In genomic region chr6:128067446-128068109, GRCh38 we compare ENCODE assay signal across 22 cellular contexts.
DNase-seq lines count a peak whose midpoint lies in the region; ATAC-seq, FAIRE-seq and TF ChIP-seq lines count a peak whose summit lies in the region.
"Had no signal": no experiment of that assay in that cellular context is flagged by ENCODE, and none has a peak within 500 bp of the region (broad histone marks: within the 10 kb centered on the region; RNA-seq: fewer than 3 reads in every experiment).

No MANE protein-coding gene starts in this region.

- H3K27ac Mint-ChIP-seq in astrocyte (ENCODE audit: unreplicated experiment): peak overlapping the region; percentile 58
- H3K27ac Mint-ChIP-seq: activated CD8-positive, alpha-beta T cell treated with anti-CD3 and anti-CD28 coated beads for 36 hours; activated naive CD4-positive, alpha-beta T cell treated with anti-CD3 and anti-CD28 coated beads for 36 hours; naive thymus-derived CD4-positive, alpha-beta T cell; stimulated activated memory B cell treated with anti-CD40 and anti-IgM and Interleukin-4, amounts not matched to agents 10 μg/mL and 1 μg/mL and 100 μg/mL, for 72 hours had no signal

- H3K4me1 ChIP-seq in HUES64 (ENCODE audit: insufficient read depth, low read length): peaks cover 25% of the 10 kb centered on the region
- H3K4me1 ChIP-seq in astrocyte (ENCODE audit: insufficient read depth, low read length): peaks cover 14% of the 10 kb centered on the region
- peaks cover 0 to 33% (median 1%) of the 10 kb centered on the region in 12 donors for H3K4me1 ChIP-seq in heart left ventricle
- peaks cover 0 to 4% of the 10 kb centered on the region in 2 experiments for H3K4me1 ChIP-seq in trophoblast cell (ENCODE audit: control insufficient read depth in 1 of 2, insufficient read depth in 2 of 2, low read length in 2 of 2)
- no peaks in the 10 kb centered on the region for H3K4me1 ChIP-seq in esophagus muscularis mucosa
- H3K4me1 ChIP-seq: adrenal gland had no signal

- FAIRE-seq in astrocyte (lab: Jason Lieb, UNC): peak; percentile 26

- H3K27ac ChIP-seq in HUES64 (ENCODE audit: low read depth, low read length): peak overlapping the region; percentile 2; the same call in 1 of the 2 replicates
- no peak overlapping the region for H3K27ac ChIP-seq in astrocyte (ENCODE audit: low read depth, low read length)
- peak overlapping the region in 7 of 12 donors; percentile 1 to 46 (median 38) for H3K27ac ChIP-seq in heart left ventricle
- H3K27ac ChIP-seq in trophoblast cell (ENCODE audit: low read depth, low read length): no peak overlapping the region
- no peak overlapping the region for H3K27ac ChIP-seq in esophagus muscularis mucosa (replicated peaks in 1 of 4)
- H3K27ac ChIP-seq: adrenal gland, brain microvascular endothelial cell, KMS-11, lower lobe of right lung, PC-9 had no signal

- H4K12ac ChIP-seq in trophoblast cell (ENCODE audit: low read depth, low read length): no peak overlapping the region

- no peak for TF ChIP-seq EP300 in esophagus muscularis mucosa (IDR thresholded peaks at IDR 0.05)

- no peak for DNase-seq in astrocyte (ENCODE audit: low read depth)
- peak in 1 of 5 donors; percentile 23 for DNase-seq in heart left ventricle
- no peak for DNase-seq in trophoblast cell
- no peak for DNase-seq in esophagus muscularis mucosa (ENCODE audit: extremely low spot score)
- no peak for DNase-seq in NCI-H524 treated with DMSO at 0.1 percent for 48 hours (lab: John Stamatoyannopoulos, UW)
- DNase-seq in H4 (ENCODE audit: low spot score): no peak
- DNase-seq: activated CD8-positive, alpha-beta T cell treated with anti-CD3 and anti-CD28 coated beads for 36 hours; activated naive CD4-positive, alpha-beta T cell treated with anti-CD3 and anti-CD28 coated beads for 36 hours; adrenal gland; brain microvascular endothelial cell; islet precursor cell; lower lobe of right lung; MG63; naive thymus-derived CD4-positive, alpha-beta T cell; occipital lobe; PC-9; T-helper 2 cell had no signal

- no peak overlapping the region for H2AK5ac ChIP-seq in trophoblast cell (ENCODE audit: low read length)

- no peak overlapping the region for H3K4me3 ChIP-seq in HUES64 (ENCODE audit: low read length)
- no peak overlapping the region for H3K4me3 ChIP-seq in astrocyte (ENCODE audit: insufficient read depth, low read depth, low read length)
- H3K4me3 ChIP-seq in heart left ventricle: peak overlapping the region in 1 of 12 donors; percentile 5
- H3K4me3 ChIP-seq in trophoblast cell (ENCODE audit: low read depth, low read length): no peak overlapping the region
- no peak overlapping the region for H3K4me3 ChIP-seq in esophagus muscularis mucosa
- H3K4me3 ChIP-seq: adrenal gland, lower lobe of right lung, MG63, PC-9 had no signal

- H2BK12ac ChIP-seq in trophoblast cell (ENCODE audit: low read length): no peak overlapping the region

- no peaks in the 10 kb centered on the region for H3K79me1 ChIP-seq in trophoblast cell (ENCODE audit: low read length)

- H3K27me3 ChIP-seq in HUES64 (ENCODE audit: insufficient read depth, low read length) (no peaks in the 10 kb centered on the region), astrocyte (ENCODE audit: insufficient read depth, low read length) (no peaks in the 10 kb centered on the region), heart left ventricle (no peaks in the 10 kb centered on the region), trophoblast cell (ENCODE audit: insufficient read depth, low read length) (no peaks in the 10 kb centered on the region), esophagus muscularis mucosa (no peaks in the 10 kb centered on the region)
- H3K27me3 ChIP-seq: adrenal gland, brain microvascular endothelial cell, MG63 had no signal

- no peaks in the 10 kb centered on the region for H3K79me2 ChIP-seq in astrocyte (ENCODE audit: insufficient read depth, low read length)
- no peaks in the 10 kb centered on the region for H3K79me2 ChIP-seq in trophoblast cell (ENCODE audit: control insufficient read depth, insufficient read depth, low read length, poor library complexity)

- no peak for TF ChIP-seq CTCF in astrocyte (IDR thresholded peaks at IDR 0.05; ENCODE audit: insufficient read depth, low read depth, low read length)
- no peak for TF ChIP-seq CTCF in heart left ventricle (IDR thresholded peaks at IDR 0.05)
- no peak for TF ChIP-seq CTCF in esophagus muscularis mucosa (IDR thresholded peaks at IDR 0.05)

- ATAC-seq in heart left ventricle: peak in 1 of 4 donors; percentile 12
- no peak for ATAC-seq in GM19351 (IDR thresholded peaks at IDR 0.05; ENCODE audit: unreplicated experiment)
- ATAC-seq: activated CD8-positive, alpha-beta T cell treated with anti-CD3 and anti-CD28 coated beads for 36 hours; naive thymus-derived CD4-positive, alpha-beta T cell; SK-N-SH treated with all-trans-retinoic acid at 6 μM for 48 hours; stimulated activated memory B cell treated with anti-CD40 and anti-IgM and Interleukin-4, amounts not matched to agents 10 μg/mL and 1 μg/mL and 100 μg/mL, for 72 hours had no signal

- WGBS in HUES64: 94% methylated on average over 11 of the region's 11 CpGs
- WGBS in heart left ventricle, 4 donors: 77 to 82% (median 79%) methylated on average over 11 of the region's 11 CpGs
- WGBS in trophoblast cell (ENCODE audit: extremely low coverage, insufficient coverage, insufficient read length): no CpG with 5 or more reads among the region's 11 CpGs
- WGBS in esophagus muscularis mucosa: 87% methylated on average over 11 of the region's 11 CpGs

- H2BK5ac ChIP-seq in trophoblast cell (ENCODE audit: low read depth, low read length, poor library complexity): no peak overlapping the region

- H3K9me3 ChIP-seq in HUES64 (ENCODE audit: insufficient read depth, low read depth, low read length): no peaks in the 10 kb centered on the region
- H3K9me3 ChIP-seq in astrocyte (ENCODE audit: insufficient read depth, low read depth, low read length): no peaks in the 10 kb centered on the region
- H3K9me3 ChIP-seq in heart left ventricle: no peaks in the 10 kb centered on the region
- no peaks in the 10 kb centered on the region for H3K9me3 ChIP-seq in trophoblast cell (ENCODE audit: insufficient read depth, low read depth, low read length)
- H3K9me3 ChIP-seq in esophagus muscularis mucosa: no peaks in the 10 kb centered on the region
- H3K9me3 ChIP-seq: adrenal gland, lower lobe of right lung, MG63 had no signal

- no peak overlapping the region for H3K4me3 Mint-ChIP-seq in astrocyte (ENCODE audit: unreplicated experiment)
- H3K4me3 Mint-ChIP-seq: activated CD8-positive, alpha-beta T cell treated with anti-CD3 and anti-CD28 coated beads for 36 hours; activated naive CD4-positive, alpha-beta T cell treated with anti-CD3 and anti-CD28 coated beads for 36 hours; naive thymus-derived CD4-positive, alpha-beta T cell; stimulated activated memory B cell treated with anti-CD40 and anti-IgM and Interleukin-4, amounts not matched to agents 10 μg/mL and 1 μg/mL and 100 μg/mL, for 72 hours had no signal

- no peaks in the 10 kb centered on the region; the same call in 1 of the 2 replicates for H3K36me3 ChIP-seq in HUES64 (ENCODE audit: insufficient read depth, low read length)
- peaks cover 6% of the 10 kb centered on the region for H3K36me3 ChIP-seq in astrocyte (ENCODE audit: insufficient read depth, low read length)
- H3K36me3 ChIP-seq in heart left ventricle: peaks cover 0 to 14% (median 0%) of the 10 kb centered on the region in 9 donors
- H3K36me3 ChIP-seq in trophoblast cell (ENCODE audit: control insufficient read depth in 1 of 2, insufficient read depth in 2 of 2, low read length in 2 of 2): no peaks in the 10 kb centered on the region
- H3K36me3 ChIP-seq in esophagus muscularis mucosa: peaks cover 0 to 9% (median 0%) of the 10 kb centered on the region in 4 donors
- H3K36me3 ChIP-seq: adrenal gland, brain microvascular endothelial cell, lower lobe of right lung, MG63 had no signal

- H4K91ac ChIP-seq in trophoblast cell (ENCODE audit: low read depth, low read length): no peak overlapping the region

- H3K4me2 ChIP-seq in astrocyte (ENCODE audit: low read length): no peak overlapping the region
- no peak overlapping the region for H3K4me2 ChIP-seq in trophoblast cell (ENCODE audit: low read length)
- H3K4me2 ChIP-seq: KMS-11, PC-9 had no signal

- no peaks in the 10 kb centered on the region for H4K20me1 ChIP-seq in astrocyte (ENCODE audit: insufficient read depth, low read length)

- intact Hi-C loops in heart left ventricle (cut with DNase I) (loop anchor here in 6 of 10 donors (5.0 to 10.0 kb wide), 6 partner anchors 257 to 657 kb away; partner anchors contain the start of gene PTPRK (in 2 of the 6)), esophagus muscularis mucosa (cut with DNase I) (no loop called here)

- no peak overlapping the region for H3K18ac ChIP-seq in trophoblast cell (ENCODE audit: low read length)

- no peak overlapping the region for H2BK120ac ChIP-seq in trophoblast cell (ENCODE audit: insufficient read depth, low read length, poor library complexity)

- peaks cover 4% of the 10 kb centered on the region for H3K36me3 Mint-ChIP-seq in astrocyte (ENCODE audit: low read depth, unreplicated experiment)
- H3K36me3 Mint-ChIP-seq: naive thymus-derived CD4-positive, alpha-beta T cell had no signal

- no peak overlapping the region for H3K9ac ChIP-seq in HUES64 (ENCODE audit: low read depth, low read length)
- H3K9ac ChIP-seq in astrocyte (ENCODE audit: low read length): no peak overlapping the region
- no peak overlapping the region for H3K9ac ChIP-seq in trophoblast cell (ENCODE audit: low read length)
- H3K9ac ChIP-seq: KMS-11 had no signal

- H4K8ac ChIP-seq in trophoblast cell (ENCODE audit: low read depth, low read length): no peak overlapping the region

- TF ChIP-seq POLR2A in heart left ventricle (IDR thresholded peaks at IDR 0.05) (no peak), esophagus muscularis mucosa (IDR thresholded peaks at IDR 0.05; ENCODE audit: low read depth) (no peak)

- H3K9me3 Mint-ChIP-seq in astrocyte (ENCODE audit: unreplicated experiment): no peaks in the 10 kb centered on the region
- H3K9me3 Mint-ChIP-seq: activated CD8-positive, alpha-beta T cell treated with anti-CD3 and anti-CD28 coated beads for 36 hours; activated naive CD4-positive, alpha-beta T cell treated with anti-CD3 and anti-CD28 coated beads for 36 hours; naive thymus-derived CD4-positive, alpha-beta T cell; stimulated activated memory B cell treated with anti-CD40 and anti-IgM and Interleukin-4, amounts not matched to agents 10 μg/mL and 1 μg/mL and 100 μg/mL, for 72 hours had no signal

- H2AFZ ChIP-seq in astrocyte (ENCODE audit: low read depth, low read length): no peak overlapping the region
- no peak overlapping the region for H2AFZ ChIP-seq in trophoblast cell (ENCODE audit: insufficient read depth, low read length, poor library complexity)
- H2AFZ ChIP-seq: PC-9 had no signal

- no peaks in the 10 kb centered on the region for H3K27me3 Mint-ChIP-seq in astrocyte (ENCODE audit: low read depth, unreplicated experiment)
- H3K27me3 Mint-ChIP-seq: activated CD8-positive, alpha-beta T cell treated with anti-CD3 and anti-CD28 coated beads for 36 hours; naive thymus-derived CD4-positive, alpha-beta T cell; stimulated activated memory B cell treated with anti-CD40 and anti-IgM and Interleukin-4, amounts not matched to agents 10 μg/mL and 1 μg/mL and 100 μg/mL, for 72 hours had no signal

- H3K4ac ChIP-seq in trophoblast cell (ENCODE audit: low read depth, low read length): no peak overlapping the region

- H3K4me1 Mint-ChIP-seq in astrocyte (ENCODE audit: low read depth, unreplicated experiment): peaks cover 49% of the 10 kb centered on the region
- H3K4me1 Mint-ChIP-seq: stimulated activated memory B cell treated with anti-CD40 and anti-IgM and Interleukin-4, amounts not matched to agents 10 μg/mL and 1 μg/mL and 100 μg/mL, for 72 hours had no signal

- no peak overlapping the region for H3K14ac ChIP-seq in trophoblast cell (ENCODE audit: low read length)

- H3K23ac ChIP-seq in trophoblast cell (ENCODE audit: low read length): peak overlapping the region; percentile 91

Comparison
In these comparisons a context has a peak if more than half of its experiments do, and no peak if none do; other contexts are left out.
1. H3K27ac ChIP-seq: peak in HUES64 (single experiment) and heart left ventricle (7 of 12); none in astrocyte (single experiment), trophoblast cell (single experiment) and esophagus muscularis mucosa (0 of 4).